Comparison of ENCODE assay signal across 1 cellular context in the genomic region with DNA sequence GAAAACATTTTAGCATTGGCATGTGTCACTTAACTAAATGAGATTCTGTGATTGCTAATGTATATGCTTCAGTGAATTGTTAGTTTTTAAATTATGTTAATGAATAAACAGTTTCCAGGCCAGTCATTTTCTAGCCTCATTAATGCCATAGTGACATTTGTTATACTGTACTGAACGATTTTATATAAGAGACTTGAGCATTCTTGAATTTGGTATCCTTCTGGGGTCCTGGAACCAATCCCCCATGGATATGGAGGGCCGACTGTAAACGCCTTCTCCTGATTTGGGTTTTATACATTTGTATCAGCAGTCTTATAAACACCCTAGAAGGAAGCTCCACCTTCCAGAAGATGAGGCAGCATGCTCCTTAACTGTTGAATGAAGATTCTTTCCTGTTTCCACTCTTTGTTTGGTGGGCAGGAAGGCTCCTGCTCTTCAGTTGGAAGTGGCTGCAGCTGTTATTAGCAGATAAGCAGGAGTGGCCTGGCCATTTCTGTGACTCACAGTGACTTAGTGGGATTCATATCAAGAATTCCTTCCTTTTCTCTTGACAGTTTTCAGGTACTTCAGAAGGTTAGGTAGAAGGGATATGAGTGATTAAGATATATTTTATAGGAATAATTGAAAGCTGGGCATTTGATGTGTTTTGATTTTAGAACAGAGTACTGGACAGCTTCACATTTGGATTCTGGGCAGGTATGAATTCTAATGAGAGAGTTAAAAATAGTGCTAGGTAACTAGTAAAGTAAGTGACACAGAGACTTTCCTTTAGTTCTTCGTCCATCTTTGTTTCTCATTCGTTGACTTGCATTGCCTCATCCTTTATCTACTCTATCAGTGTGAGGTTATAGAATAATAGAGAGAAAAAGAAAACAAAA.
A peak's percentile ranks its signal among the peaks of the same experiment; 100 is the strongest.
TF ChIP-seq lines count a peak whose summit lies in the region.

No MANE protein-coding gene starts in this region.

TF ChIP-seq in endothelial cell of umbilical vein, 7 proteins besides CTCF, POLR2A, EP300 and RAD21:
- peak; percentile 89 for TF ChIP-seq POLR2AphosphoS5 (IDR thresholded peaks at IDR 0.05; ENCODE audit: insufficient read depth, low read depth, low read length)
- peak; percentile 98 for TF ChIP-seq GATA2 (IDR thresholded peaks at IDR 0.05; ENCODE audit: insufficient read depth, insufficient read length, low read depth, low read length)
- TF ChIP-seq JUN (IDR thresholded peaks at IDR 0.05; ENCODE audit: borderline replicate concordance, insufficient read depth, insufficient read length, low read depth): peak; percentile 69
- no peak for TF ChIP-seq EZH2 (IDR thresholded peaks at IDR 0.05; ENCODE audit: borderline replicate concordance, low read depth, low read length, severe bottlenecking)
- TF ChIP-seq, protein P1, sequence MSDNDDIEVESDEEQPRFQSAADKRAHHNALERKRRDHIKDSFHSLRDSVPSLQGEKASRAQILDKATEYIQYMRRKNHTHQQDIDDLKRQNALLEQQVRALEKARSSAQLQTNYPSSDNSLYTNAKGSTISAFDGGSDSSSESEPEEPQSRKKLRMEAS (IDR thresholded peaks at IDR 0.05; ENCODE audit: insufficient read depth, insufficient read length): no peak
- no peak for TF ChIP-seq MYC (IDR thresholded peaks at IDR 0.05; ENCODE audit: low read depth, low read length)
- peak; percentile 85 for TF ChIP-seq FOS (IDR thresholded peaks at IDR 0.05; ENCODE audit: borderline replicate concordance, insufficient read depth, low read length)
